1 cellular context compared by ENCODE assay signal in the genomic region with DNA sequence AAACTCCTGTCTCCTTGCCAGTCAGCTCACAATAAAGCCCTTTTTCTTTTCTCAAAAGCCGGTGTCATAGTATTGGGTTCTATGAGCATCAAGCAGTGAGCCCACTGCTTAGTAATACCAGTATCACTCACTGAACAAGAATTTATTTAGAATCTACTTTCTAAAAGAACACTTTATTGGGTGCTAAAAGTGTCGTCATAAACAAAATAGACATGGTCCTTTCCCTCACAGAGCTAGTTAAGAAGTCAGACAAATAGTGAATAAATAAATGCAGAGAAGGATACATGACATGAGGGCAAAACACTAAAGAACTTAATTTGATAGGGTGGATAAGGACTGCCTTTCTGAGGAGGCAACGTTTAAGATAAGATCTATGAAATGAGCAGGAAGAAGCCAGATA.
TF ChIP-seq lines count a peak whose summit lies in the region.

No MANE protein-coding gene starts in this region.

TF ChIP-seq in HEK293, 187 proteins besides CTCF, POLR2A, EP300 and RAD21 (continued from another document):
- TF ChIP-seq ZNF670 (tag by site-specific recombination; IDR thresholded peaks at IDR 0.05; ENCODE audit: low read depth): no peak
- TF ChIP-seq SALL2 (tag by site-specific recombination; IDR thresholded peaks at IDR 0.05; ENCODE audit: borderline replicate concordance): no peak
- no peak for TF ChIP-seq ZNF777 (tag by site-specific recombination; IDR thresholded peaks at IDR 0.05; ENCODE audit: borderline replicate concordance)
- TF ChIP-seq ZBTB1 (tag by site-specific recombination; IDR thresholded peaks at IDR 0.05): no peak
- TF ChIP-seq, protein P1, sequence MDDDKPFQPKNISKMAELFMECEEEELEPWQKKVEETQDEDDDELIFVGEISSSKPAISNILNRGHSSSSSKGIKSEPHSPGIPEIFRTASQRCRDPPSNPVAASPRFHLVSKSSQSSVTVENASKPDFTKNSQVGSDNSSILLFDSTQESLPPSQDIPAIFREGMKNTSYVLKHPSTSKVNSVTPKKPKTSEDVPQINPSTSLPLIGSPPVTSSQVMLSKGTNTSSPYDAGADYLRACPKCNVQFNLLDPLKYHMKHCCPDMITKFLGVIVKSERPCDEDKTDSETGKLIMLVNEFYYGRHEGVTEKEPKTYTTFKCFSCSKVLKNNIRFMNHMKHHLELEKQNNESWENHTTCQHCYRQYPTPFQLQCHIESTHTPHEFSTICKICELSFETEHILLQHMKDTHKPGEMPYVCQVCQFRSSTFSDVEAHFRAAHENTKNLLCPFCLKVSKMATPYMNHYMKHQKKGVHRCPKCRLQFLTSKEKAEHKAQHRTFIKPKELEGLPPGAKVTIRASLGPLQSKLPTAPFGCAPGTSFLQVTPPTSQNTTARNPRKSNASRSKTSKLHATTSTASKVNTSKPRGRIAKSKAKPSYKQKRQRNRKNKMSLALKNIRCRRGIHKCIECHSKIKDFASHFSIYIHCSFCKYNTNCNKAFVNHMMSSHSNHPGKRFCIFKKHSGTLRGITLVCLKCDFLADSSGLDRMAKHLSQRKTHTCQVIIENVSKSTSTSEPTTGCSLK (tag by site-specific recombination; IDR thresholded peaks at IDR 0.05): no peak
- peak; percentile 70 for TF ChIP-seq FEZF1 (tag by site-specific recombination; IDR thresholded peaks at IDR 0.05)
- TF ChIP-seq, protein P2, sequence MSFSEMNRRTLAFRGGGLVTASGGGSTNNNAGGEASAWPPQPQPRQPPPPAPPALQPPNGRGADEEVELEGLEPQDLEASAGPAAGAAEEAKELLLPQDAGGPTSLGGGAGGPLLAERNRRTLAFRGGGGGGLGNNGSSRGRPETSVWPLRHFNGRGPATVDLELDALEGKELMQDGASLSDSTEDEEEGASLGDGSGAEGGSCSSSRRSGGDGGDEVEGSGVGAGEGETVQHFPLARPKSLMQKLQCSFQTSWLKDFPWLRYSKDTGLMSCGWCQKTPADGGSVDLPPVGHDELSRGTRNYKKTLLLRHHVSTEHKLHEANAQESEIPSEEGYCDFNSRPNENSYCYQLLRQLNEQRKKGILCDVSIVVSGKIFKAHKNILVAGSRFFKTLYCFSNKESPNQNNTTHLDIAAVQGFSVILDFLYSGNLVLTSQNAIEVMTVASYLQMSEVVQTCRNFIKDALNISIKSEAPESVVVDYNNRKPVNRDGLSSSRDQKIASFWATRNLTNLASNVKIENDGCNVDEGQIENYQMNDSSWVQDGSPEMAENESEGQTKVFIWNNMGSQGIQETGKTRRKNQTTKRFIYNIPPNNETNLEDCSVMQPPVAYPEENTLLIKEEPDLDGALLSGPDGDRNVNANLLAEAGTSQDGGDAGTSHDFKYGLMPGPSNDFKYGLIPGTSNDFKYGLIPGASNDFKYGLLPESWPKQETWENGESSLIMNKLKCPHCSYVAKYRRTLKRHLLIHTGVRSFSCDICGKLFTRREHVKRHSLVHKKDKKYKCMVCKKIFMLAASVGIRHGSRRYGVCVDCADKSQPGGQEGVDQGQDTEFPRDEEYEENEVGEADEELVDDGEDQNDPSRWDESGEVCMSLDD (tag by site-specific recombination; IDR thresholded peaks at IDR 0.05): no peak
- no peak for TF ChIP-seq HOXD13 (CRISPR knock-in tag; IDR thresholded peaks at IDR 0.05; ENCODE audit: borderline replicate concordance)
- no peak for TF ChIP-seq KLF10 (tag by site-specific recombination; IDR thresholded peaks at IDR 0.05)
- TF ChIP-seq, protein P3, sequence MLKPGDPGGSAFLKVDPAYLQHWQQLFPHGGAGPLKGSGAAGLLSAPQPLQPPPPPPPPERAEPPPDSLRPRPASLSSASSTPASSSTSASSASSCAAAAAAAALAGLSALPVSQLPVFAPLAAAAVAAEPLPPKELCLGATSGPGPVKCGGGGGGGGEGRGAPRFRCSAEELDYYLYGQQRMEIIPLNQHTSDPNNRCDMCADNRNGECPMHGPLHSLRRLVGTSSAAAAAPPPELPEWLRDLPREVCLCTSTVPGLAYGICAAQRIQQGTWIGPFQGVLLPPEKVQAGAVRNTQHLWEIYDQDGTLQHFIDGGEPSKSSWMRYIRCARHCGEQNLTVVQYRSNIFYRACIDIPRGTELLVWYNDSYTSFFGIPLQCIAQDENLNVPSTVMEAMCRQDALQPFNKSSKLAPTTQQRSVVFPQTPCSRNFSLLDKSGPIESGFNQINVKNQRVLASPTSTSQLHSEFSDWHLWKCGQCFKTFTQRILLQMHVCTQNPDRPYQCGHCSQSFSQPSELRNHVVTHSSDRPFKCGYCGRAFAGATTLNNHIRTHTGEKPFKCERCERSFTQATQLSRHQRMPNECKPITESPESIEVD (tag by site-specific recombination; IDR thresholded peaks at IDR 0.05): peak; percentile 61
- TF ChIP-seq ZXDB (tag by site-specific recombination; IDR thresholded peaks at IDR 0.05): 0 out of 2 replicates have a peak, but pooled peaks have one; percentile 22
- TF ChIP-seq, protein P4, sequence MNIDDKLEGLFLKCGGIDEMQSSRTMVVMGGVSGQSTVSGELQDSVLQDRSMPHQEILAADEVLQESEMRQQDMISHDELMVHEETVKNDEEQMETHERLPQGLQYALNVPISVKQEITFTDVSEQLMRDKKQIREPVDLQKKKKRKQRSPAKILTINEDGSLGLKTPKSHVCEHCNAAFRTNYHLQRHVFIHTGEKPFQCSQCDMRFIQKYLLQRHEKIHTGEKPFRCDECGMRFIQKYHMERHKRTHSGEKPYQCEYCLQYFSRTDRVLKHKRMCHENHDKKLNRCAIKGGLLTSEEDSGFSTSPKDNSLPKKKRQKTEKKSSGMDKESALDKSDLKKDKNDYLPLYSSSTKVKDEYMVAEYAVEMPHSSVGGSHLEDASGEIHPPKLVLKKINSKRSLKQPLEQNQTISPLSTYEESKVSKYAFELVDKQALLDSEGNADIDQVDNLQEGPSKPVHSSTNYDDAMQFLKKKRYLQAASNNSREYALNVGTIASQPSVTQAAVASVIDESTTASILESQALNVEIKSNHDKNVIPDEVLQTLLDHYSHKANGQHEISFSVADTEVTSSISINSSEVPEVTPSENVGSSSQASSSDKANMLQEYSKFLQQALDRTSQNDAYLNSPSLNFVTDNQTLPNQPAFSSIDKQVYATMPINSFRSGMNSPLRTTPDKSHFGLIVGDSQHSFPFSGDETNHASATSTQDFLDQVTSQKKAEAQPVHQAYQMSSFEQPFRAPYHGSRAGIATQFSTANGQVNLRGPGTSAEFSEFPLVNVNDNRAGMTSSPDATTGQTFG (tag by site-specific recombination; IDR thresholded peaks at IDR 0.05; ENCODE audit: borderline replicate concordance): no peak
- no peak for TF ChIP-seq ZNF335 (tag by site-specific recombination; conservative IDR thresholded peaks at IDR 0.05)
- TF ChIP-seq, protein P5, sequence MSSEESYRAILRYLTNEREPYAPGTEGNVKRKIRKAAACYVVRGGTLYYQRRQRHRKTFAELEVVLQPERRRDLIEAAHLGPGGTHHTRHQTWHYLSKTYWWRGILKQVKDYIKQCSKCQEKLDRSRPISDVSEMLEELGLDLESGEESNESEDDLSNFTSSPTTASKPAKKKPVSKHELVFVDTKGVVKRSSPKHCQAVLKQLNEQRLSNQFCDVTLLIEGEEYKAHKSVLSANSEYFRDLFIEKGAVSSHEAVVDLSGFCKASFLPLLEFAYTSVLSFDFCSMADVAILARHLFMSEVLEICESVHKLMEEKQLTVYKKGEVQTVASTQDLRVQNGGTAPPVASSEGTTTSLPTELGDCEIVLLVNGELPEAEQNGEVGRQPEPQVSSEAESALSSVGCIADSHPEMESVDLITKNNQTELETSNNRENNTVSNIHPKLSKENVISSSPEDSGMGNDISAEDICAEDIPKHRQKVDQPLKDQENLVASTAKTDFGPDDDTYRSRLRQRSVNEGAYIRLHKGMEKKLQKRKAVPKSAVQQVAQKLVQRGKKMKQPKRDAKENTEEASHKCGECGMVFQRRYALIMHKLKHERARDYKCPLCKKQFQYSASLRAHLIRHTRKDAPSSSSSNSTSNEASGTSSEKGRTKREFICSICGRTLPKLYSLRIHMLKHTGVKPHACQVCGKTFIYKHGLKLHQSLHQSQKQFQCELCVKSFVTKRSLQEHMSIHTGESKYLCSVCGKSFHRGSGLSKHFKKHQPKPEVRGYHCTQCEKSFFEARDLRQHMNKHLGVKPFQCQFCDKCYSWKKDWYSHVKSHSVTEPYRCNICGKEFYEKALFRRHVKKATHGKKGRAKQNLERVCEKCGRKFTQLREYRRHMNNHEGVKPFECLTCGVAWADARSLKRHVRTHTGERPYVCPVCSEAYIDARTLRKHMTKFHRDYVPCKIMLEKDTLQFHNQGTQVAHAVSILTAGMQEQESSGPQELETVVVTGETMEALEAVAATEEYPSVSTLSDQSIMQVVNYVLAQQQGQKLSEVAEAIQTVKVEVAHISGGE (tag by site-specific recombination; conservative IDR thresholded peaks at IDR 0.05; ENCODE audit: low read depth): no peak
- TF ChIP-seq, protein P6, sequence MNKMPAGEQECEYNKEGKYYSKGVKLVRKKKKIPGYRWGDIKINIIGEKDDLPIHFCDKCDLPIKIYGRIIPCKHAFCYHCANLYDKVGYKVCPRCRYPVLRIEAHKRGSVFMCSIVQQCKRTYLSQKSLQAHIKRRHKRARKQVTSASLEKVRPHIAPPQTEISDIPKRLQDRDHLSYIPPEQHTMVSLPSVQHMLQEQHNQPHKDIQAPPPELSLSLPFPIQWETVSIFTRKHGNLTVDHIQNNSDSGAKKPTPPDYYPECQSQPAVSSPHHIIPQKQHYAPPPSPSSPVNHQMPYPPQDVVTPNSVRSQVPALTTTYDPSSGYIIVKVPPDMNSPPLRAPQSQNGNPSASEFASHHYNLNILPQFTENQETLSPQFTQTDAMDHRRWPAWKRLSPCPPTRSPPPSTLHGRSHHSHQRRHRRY (tag by site-specific recombination; IDR thresholded peaks at IDR 0.05): no peak
TF ChIP-seq in HEK293: peak in this region for 5.
